In the genomic region with DNA sequence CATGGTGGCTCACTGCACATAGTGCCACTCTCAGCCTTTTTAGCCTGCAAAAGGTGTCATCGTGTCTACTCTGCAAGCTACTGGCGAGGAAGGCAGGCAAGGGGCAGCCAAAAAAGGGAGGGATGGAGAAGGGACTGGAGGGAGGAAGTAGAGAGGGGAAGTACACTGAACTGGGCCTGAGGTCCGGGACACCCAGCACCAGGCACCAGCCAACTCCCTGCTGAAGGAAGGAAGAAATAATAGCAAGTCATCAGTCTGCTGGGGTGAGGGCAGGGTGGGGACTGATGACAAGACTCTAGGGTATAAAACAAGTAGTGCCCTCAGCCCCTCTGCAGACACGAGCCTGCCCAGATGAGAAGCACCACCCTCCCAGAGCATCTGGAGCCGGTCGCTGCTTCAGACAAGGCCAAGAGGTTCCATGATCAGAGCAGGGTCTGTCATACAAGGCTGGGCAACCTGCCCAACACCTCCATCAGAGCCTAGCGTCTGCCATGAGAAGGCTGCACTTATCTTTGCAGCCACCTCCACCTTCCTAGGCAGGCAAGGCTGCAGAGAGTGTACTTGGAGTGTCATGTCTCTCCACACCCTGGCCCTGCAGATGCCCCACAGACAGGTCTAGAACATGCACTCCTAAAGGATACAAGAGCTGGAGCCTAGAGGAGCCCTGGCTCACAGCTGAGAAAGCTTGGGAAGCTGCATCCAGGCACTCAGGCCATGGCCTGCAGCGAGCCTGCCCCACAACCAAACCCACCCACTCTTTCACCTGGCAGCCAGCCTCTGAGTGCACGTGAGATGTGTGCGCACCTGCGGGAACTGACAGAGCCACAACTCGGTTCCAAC, we compare ENCODE assay signal across 1 cellular context.
TF ChIP-seq lines count a peak whose summit lies in the region.

No MANE protein-coding gene starts in this region.

TF ChIP-seq in IMR-90, 13 proteins besides CTCF, POLR2A, EP300 and RAD21 (continued from another document):
- no peak for TF ChIP-seq SMC3 (IDR thresholded peaks at IDR 0.05; ENCODE audit: low read depth, low read length)
- no peak for TF ChIP-seq MAFK (IDR thresholded peaks at IDR 0.05; ENCODE audit: low read depth, low read length)
- no peak for TF ChIP-seq CEBPB (IDR thresholded peaks at IDR 0.05; ENCODE audit: low read depth, low read length)
- no peak for TF ChIP-seq NFE2L2 (IDR thresholded peaks at IDR 0.05; ENCODE audit: low read depth, low read length)
- TF ChIP-seq CHD1 (IDR thresholded peaks at IDR 0.05; ENCODE audit: low read depth, low read length), result no peak
- no peak for TF ChIP-seq RCOR1 (IDR thresholded peaks at IDR 0.05; ENCODE audit: insufficient replicate concordance, low read length)
- no peak for TF ChIP-seq BHLHE40 (IDR thresholded peaks at IDR 0.05; ENCODE audit: low read depth, low read length)
- TF ChIP-seq FOS (IDR thresholded peaks at IDR 0.05; ENCODE audit: low read depth, low read length), result no peak
